18 cellular contexts compared by ENCODE assay signal in genomic region chr22:37224757-37225420, GRCh38. TPM values are rescaled to one million over a fixed set of nuclear protein-coding genes. Genes with fewer than 3 reads are reported as not detected.
DNase-seq lines count a peak whose midpoint lies in the region; ATAC-seq, FAIRE-seq and TF ChIP-seq lines count a peak whose summit lies in the region.
"Had no signal": no experiment of that assay in that cellular context is flagged by ENCODE, and none has a peak within 500 bp of the region (broad histone marks: within the 10 kb centered on the region; RNA-seq: fewer than 3 reads in every experiment).

No MANE protein-coding gene starts in this region.

- no TSS peak for BruUV-seq in OCI-LY7 (replicated peaks; lab: Mats Ljungman, UMichigan)

- peak; percentile 58 for FAIRE-seq in bronchial epithelial cell (lab: Jason Lieb, UNC)
- FAIRE-seq: G401.6, small intestine had no signal

- no peaks in the 10 kb centered on the region for H3K27me3 Mint-ChIP-seq in activated naive CD4-positive, alpha-beta T cell treated with anti-CD3 and anti-CD28 coated beads for 36 hours (ENCODE audit: low read depth)

- H3K9me2 ChIP-seq in OCI-LY7 (ENCODE audit: insufficient read depth, low read length): no peaks in the 10 kb centered on the region

- H3K4me3 ChIP-seq in OCI-LY7 (ENCODE audit: low read depth, low read length, poor library complexity, severe bottlenecking): no peak overlapping the region
- no peak overlapping the region for H3K4me3 ChIP-seq in bronchial epithelial cell (ENCODE audit: low read depth, low read length)
- peak overlapping the region in 1 of 8 donors; percentile 29 for H3K4me3 ChIP-seq in spleen
- H3K4me3 ChIP-seq: cardiac muscle cell, hepatocyte, stomach had no signal

- H3K36me3 ChIP-seq in OCI-LY7 (ENCODE audit: insufficient read depth, low read length) (peaks cover 80% of the 10 kb centered on the region), bronchial epithelial cell (ENCODE audit: control insufficient read depth, insufficient read depth, low read length) (peaks cover 3% of the 10 kb centered on the region), spleen (peaks cover 0 to 58% (median 28%) of the 10 kb centered on the region in 6 donors)
- H3K36me3 ChIP-seq: cardiac muscle cell had no signal

- H3K27me3 ChIP-seq in bronchial epithelial cell (ENCODE audit: control insufficient read depth, insufficient read depth, low read length) (no peaks in the 10 kb centered on the region), spleen (replicated peaks in 1 of 7) (no peaks in the 10 kb centered on the region)
- H3K27me3 ChIP-seq: cardiac muscle cell, hepatocyte had no signal

- ATAC-seq in GM21360 (IDR thresholded peaks at IDR 0.05; ENCODE audit: unreplicated experiment) (no peak), GM21526 (IDR thresholded peaks at IDR 0.05; ENCODE audit: low FRiP score, unreplicated experiment) (no peak)

- H3K9me3 Mint-ChIP-seq in activated naive CD4-positive, alpha-beta T cell treated with anti-CD3 and anti-CD28 coated beads for 36 hours: peaks cover 27% of the 10 kb centered on the region

- H3K4me1 ChIP-seq in OCI-LY7 (ENCODE audit: insufficient read depth, low read length, poor library complexity, severe bottlenecking): peaks cover 66% of the 10 kb centered on the region
- peaks cover 50 to 94% (median 88%) of the 10 kb centered on the region in 6 donors for H3K4me1 ChIP-seq in spleen

- POLR2A ChIA-PET in OCI-LY7 (lab: Charles Lee): no interaction called here

- intact Hi-C loops in activated naive CD4-positive, alpha-beta T cell treated with anti-CD3 and anti-CD28 coated beads for 36 hours (cut with micrococcal nuclease): loop anchor here (10.0 kb wide), 1 partner anchor 840 kb away; the partner anchor contains the start of gene MYH9
- intact Hi-C loops in OCI-LY7 (cut with micrococcal nuclease; ENCODE audit: unreplicated experiment): no loop called here
- intact Hi-C loops in spleen (cut with DNase I; ENCODE audit: low total_unique reads): no loop called here

- peaks cover 86% of the 10 kb centered on the region for H3K36me3 Mint-ChIP-seq in activated naive CD4-positive, alpha-beta T cell treated with anti-CD3 and anti-CD28 coated beads for 36 hours (ENCODE audit: low read depth)

- no peaks in the 10 kb centered on the region; the same call in 1 of the 2 replicates for H3K79me2 ChIP-seq in OCI-LY7 (ENCODE audit: insufficient read depth, low read depth, low read length)
- H3K79me2 ChIP-seq: hepatocyte had no signal

- H2AFZ ChIP-seq in OCI-LY7 (ENCODE audit: low read length): no peak overlapping the region
- H2AFZ ChIP-seq: hepatocyte had no signal

- H3K27ac ChIP-seq in OCI-LY7 (ENCODE audit: low read depth, low read length, poor library complexity, severe bottlenecking) (peak overlapping the region; percentile 39), spleen (peak overlapping the region; percentile 60 to 95 (median 92))
- H3K27ac ChIP-seq: cardiac muscle cell, hepatocyte had no signal

- CTCF ChIA-PET in activated naive CD4-positive, alpha-beta T cell treated with anti-CD3 and anti-CD28 coated beads for 36 hours (lab: Charles Lee): interaction anchor here (1.1 to 5.5 kb wide), 5 partner anchors 9 to 42 kb away, joined by 3 to 40 read pairs (median 5); no protein-coding TSS in a partner anchor
- CTCF ChIA-PET in OCI-LY7 (lab: Charles Lee; ENCODE audit: unreplicated experiment): interaction anchor here (1.4 kb wide), 1 partner anchor 25 kb away, joined by 4 read pairs; no protein-coding TSS in a partner anchor

- TF ChIP-seq POLR2A in spleen (IDR thresholded peaks at IDR 0.05): no peak

- H3K9me3 ChIP-seq in OCI-LY7 (ENCODE audit: low read length): 0 out of 2 replicates have a peak, but pooled peaks cover 4% of the 10 kb centered on the region
- H3K9me3 ChIP-seq in spleen: no peaks in the 10 kb centered on the region
- H3K9me3 ChIP-seq: stomach had no signal

- no peak for DNase-seq in activated naive CD4-positive, alpha-beta T cell treated with anti-CD3 and anti-CD28 coated beads for 36 hours
- no peak for DNase-seq in activated naive CD4-positive, alpha-beta T cell (lab: John Stamatoyannopoulos, UW)
- DNase-seq in OCI-LY7 (ENCODE audit: low spot score) (no peak), bronchial epithelial cell (ENCODE audit: low read depth) (no peak), spleen (no peak), AG20443 (ENCODE audit: low spot score) (no peak)
- DNase-seq: activated CD4-positive, alpha-beta T cell treated with anti-CD3 and anti-CD28 coated beads for 48 hours; Calu3; effector CD8-positive, alpha-beta T cell; kidney glomerular epithelial cell; small intestine; stomach had no signal

- peaks cover 85% of the 10 kb centered on the region for H3K4me1 Mint-ChIP-seq in activated naive CD4-positive, alpha-beta T cell treated with anti-CD3 and anti-CD28 coated beads for 36 hours (ENCODE audit: low read depth)

- no peak overlapping the region for H3K4me2 ChIP-seq in OCI-LY7 (ENCODE audit: low read length)
- H3K4me2 ChIP-seq: hepatocyte had no signal

- 60 to 73% (median 64%) methylated on average over 8 of the region's 8 CpGs for WGBS in spleen, 5 donors

- TF ChIP-seq CTCF in OCI-LY7 (conservative IDR thresholded peaks at IDR 0.05; ENCODE audit: low read length) (no peak), bronchial epithelial cell (IDR thresholded peaks at IDR 0.05; ENCODE audit: insufficient read depth, low read length, severe bottlenecking) (no peak), spleen (IDR thresholded peaks at IDR 0.05 in 8 of 11, conservative IDR thresholded peaks at IDR 0.05 in 3 of 11) (no peak)

- peak overlapping the region; percentile 98 for H3K27ac Mint-ChIP-seq in activated naive CD4-positive, alpha-beta T cell treated with anti-CD3 and anti-CD28 coated beads for 36 hours

- no peak overlapping the region for H3K4me3 Mint-ChIP-seq in activated naive CD4-positive, alpha-beta T cell treated with anti-CD3 and anti-CD28 coated beads for 36 hours

- no peaks in the 10 kb centered on the region for H4K20me1 ChIP-seq in OCI-LY7 (ENCODE audit: insufficient read depth, low read length)

RNA-seq across cellular contexts. Expression of gene SSTR3, which starts 12.6 kb away (rescaled TPM):
- 10 to 100 TPM; 28.1 to 28.6 TPM for total RNA-seq in activated naive CD4-positive, alpha-beta T cell treated with anti-CD3 and anti-CD28 coated beads for 36 hours
- total RNA-seq in OCI-LY7 (2014; rRNA removed; shearing (Covaris generic)): 0.05 and 0.25 TPM in 2 replicates
- total RNA-seq in OCI-LY7 (2022) (0.30 TPM in 2 replicates), bronchial epithelial cell (not detected in 2 replicates), spleen (1 to 10 TPM in 3 of 7 donors, under 1 TPM in 4; 0.56 to 2.0 (median 0.95) TPM)
- 1 to 10 TPM; 1.2 to 2.0 (median 1.5) TPM for polyA plus RNA-seq in spleen
- total RNA-seq: Calu3 had no signal
- polyA plus RNA-seq: cardiac muscle cell had no signal

RNA-seq across cellular contexts. Expression of gene RAC2, which starts 19.2 kb away (rescaled TPM):
- 100 to 1,000 TPM; 728 to 759 TPM for total RNA-seq in activated naive CD4-positive, alpha-beta T cell treated with anti-CD3 and anti-CD28 coated beads for 36 hours
- total RNA-seq in OCI-LY7 (2014; rRNA removed; shearing (Covaris generic)): 91.5 and 142 TPM in 2 replicates
- total RNA-seq in OCI-LY7 (2022) (321 and 331 TPM in 2 replicates), bronchial epithelial cell (2.6 and 6.3 TPM in 2 replicates), spleen (100 to 1,000 TPM; 270 to 493 (median 363) TPM)
- polyA plus RNA-seq in spleen: 100 to 1,000 TPM; 389 to 421 (median 410) TPM

RNA-seq across cellular contexts. Expression of gene C1QTNF6, which starts 36.8 kb away (rescaled TPM):
- 10 to 100 TPM; 13.4 to 13.6 TPM for total RNA-seq in activated naive CD4-positive, alpha-beta T cell treated with anti-CD3 and anti-CD28 coated beads for 36 hours
- total RNA-seq in OCI-LY7 (2014; rRNA removed; shearing (Covaris generic)): 6.8 and 7.3 TPM in 2 replicates
- total RNA-seq in OCI-LY7 (2022): 18.7 and 19.6 TPM in 2 replicates
- 2.9 and 4.1 TPM in 2 replicates for total RNA-seq in bronchial epithelial cell
- total RNA-seq in spleen: 10 to 100 TPM in 1 of 7 donors, 1 to 10 TPM in 6; 5.3 to 10.3 (median 6.9) TPM
- polyA plus RNA-seq in spleen: 1 to 10 TPM; 7.7 to 8.9 (median 8.8) TPM

RNA-seq across cellular contexts. Expression of gene CYTH4, which starts 57.4 kb away (rescaled TPM):
- 10 to 100 TPM; 30.5 to 34.0 TPM for total RNA-seq in activated naive CD4-positive, alpha-beta T cell treated with anti-CD3 and anti-CD28 coated beads for 36 hours
- 20.6 and 35.0 TPM in 2 replicates for total RNA-seq in OCI-LY7 (2014; rRNA removed; shearing (Covaris generic))
- total RNA-seq in OCI-LY7 (2022): 24.8 and 28.1 TPM in 2 replicates
- total RNA-seq in bronchial epithelial cell: not detected in 2 replicates
- 100 to 1,000 TPM in 6 of 7 donors, 10 to 100 TPM in 1; 97.5 to 238 (median 118) TPM for total RNA-seq in spleen
- polyA plus RNA-seq in spleen: 10 to 100 TPM; 35.3 to 58.1 (median 53.6) TPM
- total RNA-seq: cardiac muscle cell, H7 had no signal
- polyA plus RNA-seq: cardiac muscle cell had no signal

Comparison
In these comparisons a context has a peak if more than half of its experiments do, and no peak if none do; other contexts are left out.
1. RNA of gene SSTR3, which starts 12.6 kb away (total RNA-seq): 28.1 to 28.6 TPM in activated naive CD4-positive, alpha-beta T cell treated with anti-CD3 and anti-CD28 coated beads for 36 hours; 0.56 to 2.0 TPM in spleen, 0.05 to 0.30 TPM in OCI-LY7 and not detected in bronchial epithelial cell; every median in the first group is over 4 times any median in the second.
2. RNA of gene RAC2, which starts 19.2 kb away (total RNA-seq): 728 to 759 TPM in activated naive CD4-positive, alpha-beta T cell treated with anti-CD3 and anti-CD28 coated beads for 36 hours, 270 to 493 TPM in spleen and 91.5 to 331 TPM in OCI-LY7; 2.6 to 6.3 TPM in bronchial epithelial cell; every median in the first group is over 10 times any median in the second.